10 cellular contexts compared by ENCODE assay signal in the genomic region with DNA sequence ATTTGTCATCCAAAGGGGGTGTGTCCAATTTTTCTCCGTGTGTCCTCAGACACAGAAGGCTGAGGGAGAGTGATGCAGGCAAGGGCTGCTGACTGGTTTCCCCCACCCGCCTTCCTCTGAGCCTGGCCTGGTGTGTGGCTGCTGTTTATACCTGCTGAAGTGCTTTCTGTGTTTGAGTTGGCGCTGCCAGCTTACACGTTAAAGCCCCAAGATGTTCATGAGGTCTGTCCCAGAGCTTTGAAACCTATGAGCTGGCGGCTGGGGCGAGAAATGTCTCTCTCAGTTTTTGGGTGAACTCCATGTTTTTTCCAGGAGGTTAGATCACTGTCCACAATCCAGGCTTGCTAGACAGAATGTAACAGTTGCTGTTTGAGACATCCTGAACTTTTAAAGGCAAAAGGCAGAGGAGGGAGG.
DNase-seq lines count a peak whose midpoint lies in the region; ATAC-seq and TF ChIP-seq lines count a peak whose summit lies in the region.
"Had no signal": no experiment of that assay in that cellular context is flagged by ENCODE, and none has a peak within 500 bp of the region (broad histone marks: within the 10 kb centered on the region; RNA-seq: fewer than 3 reads in every experiment).

No MANE protein-coding gene starts in this region.

- no peaks in the 10 kb centered on the region for H3K9me3 ChIP-seq in Peyer's patch

- H3K9me3 Mint-ChIP-seq in nephron progenitor cell = no peaks in the 10 kb centered on the region

- no peaks in the 10 kb centered on the region for H3K27me3 ChIP-seq in Peyer's patch

- DNase-seq in Peyer's patch (peak in 1 of 3 donors; percentile 52), fibroblast of pulmonary artery (ENCODE audit: low read depth) (peak; percentile 7), nephron progenitor cell (no peak), GM19240 (ENCODE audit: insufficient read length, low spot score) (no peak)
- no peak for DNase-seq in stimulated activated CD4-positive, alpha-beta T cell treated with anti-CD3 and anti-CD28 coated beads, Interleukin-2, amount 100 ng/mL, for 24 hours
- DNase-seq: activated CD4-positive, CD25-positive, alpha-beta regulatory T cell treated with anti-CD3 and anti-CD28 coated beads, Interleukin-2, amount 50 U/mL, for 72 hours; activated naive CD4-positive, alpha-beta T cell treated with anti-CD3 and anti-CD28 coated beads, Interleukin-2, amount 50 U/mL, for 16 hours; NCI-H1694 had no signal

- no peak for TF ChIP-seq POLR2A in Peyer's patch (IDR thresholded peaks at IDR 0.05)

- no peak for ATAC-seq in esophagus mucosa

- no peaks in the 10 kb centered on the region for H3K36me3 ChIP-seq in Peyer's patch
- no peaks in the 10 kb centered on the region for H3K36me3 ChIP-seq in urinary bladder (ENCODE audit: insufficient read depth)

- H3K27ac ChIP-seq in Peyer's patch (peak overlapping the region in 3 of 4 donors; percentile 7 to 72 (median 57)), urinary bladder (ENCODE audit: low read depth) (peak overlapping the region; percentile 3)

- H3K4me1 Mint-ChIP-seq in nephron progenitor cell = peaks cover 9% of the 10 kb centered on the region

- H3K27me3 Mint-ChIP-seq in nephron progenitor cell (ENCODE audit: low read depth, poor library complexity) = no peaks in the 10 kb centered on the region

- H3K4me3 ChIP-seq in Peyer's patch = no peak overlapping the region
- H3K4me3 ChIP-seq in fibroblast of pulmonary artery (replicated peaks; ENCODE audit: low read depth, low read length) = no peak overlapping the region
- no peak overlapping the region for H3K4me3 ChIP-seq in urinary bladder (ENCODE audit: low read depth, low read length)

- H3K27ac Mint-ChIP-seq in nephron progenitor cell = peak overlapping the region; percentile 64

- H3K4me3 Mint-ChIP-seq in nephron progenitor cell = no peak overlapping the region

- TF ChIP-seq CTCF in Peyer's patch (IDR thresholded peaks at IDR 0.05) (no peak), fibroblast of pulmonary artery (IDR thresholded peaks at IDR 0.05; ENCODE audit: low read length, missing control alignments) (no peak), nephron progenitor cell (IDR thresholded peaks at IDR 0.05) (no peak)

- H3K4me1 ChIP-seq in Peyer's patch = no peaks in the 10 kb centered on the region
- no peaks in the 10 kb centered on the region for H3K4me1 ChIP-seq in urinary bladder (ENCODE audit: insufficient read depth)

- WGBS in urinary bladder = 35% methylated on average over 6 of the region's 6 CpGs

- no peaks in the 10 kb centered on the region for H3K36me3 Mint-ChIP-seq in nephron progenitor cell (ENCODE audit: low read depth)
